In genomic region chr2:236503100-236503499, GRCh38 we compare ENCODE assay signal across 14 cellular contexts.
DNase-seq lines count a peak whose midpoint lies in the region; ATAC-seq, FAIRE-seq and TF ChIP-seq lines count a peak whose summit lies in the region.
"Had no signal": no experiment of that assay in that cellular context is flagged by ENCODE, and none has a peak within 500 bp of the region (broad histone marks: within the 10 kb centered on the region; RNA-seq: fewer than 3 reads in every experiment).

No MANE protein-coding gene starts in this region.

- no peak for FAIRE-seq in HepG2 (lab: Jason Lieb, UNC)

- H4K20me1 ChIP-seq in HepG2 (ENCODE audit: insufficient read depth, low read length) = no peaks in the 10 kb centered on the region
- H4K20me1 ChIP-seq: BLaER1 had no signal

- CTCF ChIA-PET in HepG2 (lab: Yijun Ruan, JAX; ENCODE audit: low intra/inter-chr PET ratio, low total read pairs) = no interaction called here

- no peak for TF ChIP-seq CTCF in HepG2 (CRISPR knock-in tag; IDR thresholded peaks at IDR 0.05)
- no peak for TF ChIP-seq CTCF in right lobe of liver (IDR thresholded peaks at IDR 0.05)
- peak; percentile 22; the same call in 1 of the 2 replicates for TF ChIP-seq CTCF in WERI-Rb-1 (IDR thresholded peaks at IDR 0.05; ENCODE audit: low read depth, low read length)
- no peak for TF ChIP-seq CTCF in gastroesophageal sphincter (IDR thresholded peaks at IDR 0.05)
- TF ChIP-seq CTCF in left lung (IDR thresholded peaks at IDR 0.05) = no peak

- in situ Hi-C loops in HepG2 (cut with HindIII; ENCODE audit: extremely low pct_ligation_motif_present, low pct_unique_long_range_greater_than_20kb) = no loop called here

- no peak for TF ChIP-seq RAD21 in HepG2 (CRISPR knock-in tag; IDR thresholded peaks at IDR 0.05)

- no peak overlapping the region for H3K4me2 ChIP-seq in HepG2 (ENCODE audit: low read depth, low read length)
- H3K4me2 ChIP-seq: BLaER1 had no signal

- H3K36me3 ChIP-seq in HepG2 (replicated peaks in 1 of 2; ENCODE audit: control insufficient read depth in 1 of 2, insufficient read depth in 2 of 2, low read length in 2 of 2) = no peaks in the 10 kb centered on the region
- H3K36me3 ChIP-seq in right lobe of liver = no peaks in the 10 kb centered on the region
- no peaks in the 10 kb centered on the region for H3K36me3 ChIP-seq in WERI-Rb-1
- H3K36me3 ChIP-seq in gastroesophageal sphincter = no peaks in the 10 kb centered on the region
- H3K36me3 ChIP-seq in left lung = no peaks in the 10 kb centered on the region
- H3K36me3 ChIP-seq: BLaER1 had no signal

- H3K4me1 ChIP-seq in HepG2 (ENCODE audit: insufficient read depth, low read length) = no peaks in the 10 kb centered on the region
- peaks cover 0 to 2% (median 0%) of the 10 kb centered on the region in 4 donors for H3K4me1 ChIP-seq in right lobe of liver
- peaks cover 0 to 9% (median 0%) of the 10 kb centered on the region in 3 donors for H3K4me1 ChIP-seq in gastroesophageal sphincter
- H3K4me1 ChIP-seq in left lung = peaks cover 0 to 5% of the 10 kb centered on the region in 2 donors

- DNase-seq in HepG2 (ENCODE audit: low spot score) (no peak), right lobe of liver (no peak), WERI-Rb-1 (no peak), Right ventricle myocardium inferior (ENCODE audit: missing footprints) (no peak), left lung (no peak)
- no peak for DNase-seq in stimulated activated CD8-positive, alpha-beta memory T cell treated with anti-CD3 and anti-CD28 coated beads, Interleukin-4, amount 100 ng/mL, for 48 hours
- DNase-seq: left cardiac atrium, NCI-H1417 treated with DMSO at 0.1 percent for 48 hours, NCI-H748 treated with DMSO at 0.1 percent for 48 hours, nephron progenitor cell had no signal

- H3K79me2 ChIP-seq in HepG2 (ENCODE audit: insufficient read depth, low read length) = no peaks in the 10 kb centered on the region

- no peak overlapping the region for H2AFZ ChIP-seq in HepG2 (ENCODE audit: low read length)

- POLR2A ChIA-PET in HepG2 (lab: Yijun Ruan, JAX) = no interaction called here

- BruUV-seq in HepG2 (replicated peaks; lab: Mats Ljungman, UMichigan) = no TSS peak

- no peak overlapping the region for H3K27ac ChIP-seq in HepG2 (ENCODE audit: extremely low read length, insufficient read depth, low read length)
- H3K27ac ChIP-seq in right lobe of liver = no peak overlapping the region
- H3K27ac ChIP-seq in WERI-Rb-1 = no peak overlapping the region
- no peak overlapping the region for H3K27ac ChIP-seq in gastroesophageal sphincter
- H3K27ac ChIP-seq in left lung = no peak overlapping the region
- H3K27ac ChIP-seq: BLaER1 had no signal

- no peaks in the 10 kb centered on the region for H3K9me3 ChIP-seq in HepG2 (ENCODE audit: low read length)
- H3K9me3 ChIP-seq in right lobe of liver = no peaks in the 10 kb centered on the region
- no peaks in the 10 kb centered on the region for H3K9me3 ChIP-seq in WERI-Rb-1 (ENCODE audit: severe bottlenecking)
- H3K9me3 ChIP-seq in gastroesophageal sphincter = no peaks in the 10 kb centered on the region
- no peaks in the 10 kb centered on the region for H3K9me3 ChIP-seq in left lung

- intact Hi-C loops in HepG2 (cut with micrococcal nuclease; ENCODE audit: unreplicated experiment) (no loop called here), right lobe of liver (cut with DNase I) (no loop called here), Right ventricle myocardium inferior (cut with DNase I) (no loop called here), left lung (cut with DNase I) (no loop called here)

- WGBS in HepG2 (ENCODE audit: low lambda C conversion rate) = 12% methylated on average over 6 of the region's 6 CpGs
- WGBS in right lobe of liver (ENCODE audit: insufficient coverage, low coverage, low lambda C conversion rate, missing lambda C conversion rate) = 63% methylated on average over 1 of the region's 6 CpGs
- WGBS in gastroesophageal sphincter (ENCODE audit: low coverage in 1 of 2), 2 donors = 60 to 100% methylated on average over 1 to 3 of the region's 6 CpGs

- ATAC-seq in HepG2 = peak; percentile 40; the same call in 2 of the 3 replicates
- ATAC-seq in right lobe of liver = no peak
- ATAC-seq in gastroesophageal sphincter = peak; percentile 30
- no peak for ATAC-seq in Right ventricle myocardium inferior
- no peak for ATAC-seq in left lung
- no peak for ATAC-seq in HG03571 (IDR thresholded peaks at IDR 0.05; ENCODE audit: unreplicated experiment)
- ATAC-seq: activated CD4-positive, CD25-positive, alpha-beta regulatory T cell treated with anti-CD3 and anti-CD28 coated beads, Interleukin-2, amount 50 U/mL, for 24 hours had no signal

- TF ChIP-seq POLR2A in HepG2 (IDR thresholded peaks at IDR 0.05; ENCODE audit: insufficient read depth in 1 of 2, low read depth in 2 of 2, low read length in 2 of 2) (no peak), right lobe of liver (IDR thresholded peaks at IDR 0.05) (no peak), gastroesophageal sphincter (IDR thresholded peaks at IDR 0.05) (no peak)

- no peak for TF ChIP-seq EP300 in HepG2 (IDR thresholded peaks at IDR 0.05; ENCODE audit: low read depth in 2 of 2, low read length in 2 of 2)
- TF ChIP-seq EP300 in HepG2 (CRISPR knock-in tag; IDR thresholded peaks at IDR 0.05; ENCODE audit: borderline replicate concordance) = no peak
- TF ChIP-seq EP300 in gastroesophageal sphincter (IDR thresholded peaks at IDR 0.05) = no peak

- H3K27me3 ChIP-seq in HepG2 (ENCODE audit: control insufficient read depth in 1 of 2, insufficient read depth in 2 of 2, low read length in 2 of 2) (peaks cover 0 to 15% of the 10 kb centered on the region in 2 experiments; a peak in 3 of 5 replicates), right lobe of liver (no peaks in the 10 kb centered on the region), WERI-Rb-1 (ENCODE audit: insufficient read depth, low read depth, severe bottlenecking) (no peaks in the 10 kb centered on the region), gastroesophageal sphincter (peaks cover 35% of the 10 kb centered on the region), left lung (peaks cover 12 to 35% of the 10 kb centered on the region in 2 donors)
- H3K27me3 ChIP-seq: BLaER1 had no signal

- H3K4me3 ChIP-seq in HepG2 (replicated peaks in 1 of 3; ENCODE audit: insufficient read depth in 1 of 3, low read depth in 2 of 3, low read length in 3 of 3) = no peak overlapping the region
- no peak overlapping the region for H3K4me3 ChIP-seq in right lobe of liver
- H3K4me3 ChIP-seq in WERI-Rb-1 (ENCODE audit: low read depth, low read length) = no peak overlapping the region
- no peak overlapping the region for H3K4me3 ChIP-seq in gastroesophageal sphincter
- no peak overlapping the region for H3K4me3 ChIP-seq in left lung
- H3K4me3 ChIP-seq: BLaER1 had no signal

- no peak overlapping the region for H3K9ac ChIP-seq in HepG2 (ENCODE audit: insufficient read depth, low read depth, low read length)
- H3K9ac ChIP-seq: BLaER1 had no signal

TF ChIP-seq in HepG2, 621 proteins besides CTCF, POLR2A, EP300 and RAD21 (continues in another document):
- TF ChIP-seq MEF2D (CRISPR knock-in tag; IDR thresholded peaks at IDR 0.05) (no peak), ZNF460 (CRISPR knock-in tag; IDR thresholded peaks at IDR 0.05; ENCODE audit: borderline replicate concordance) (no peak), ZEB1 (IDR thresholded peaks at IDR 0.05; ENCODE audit: insufficient replicate concordance, low read depth) (no peak), IRX3 (CRISPR knock-in tag; IDR thresholded peaks at IDR 0.05; ENCODE audit: borderline replicate concordance, low read depth) (no peak), MED8 (CRISPR knock-in tag; IDR thresholded peaks at IDR 0.05; ENCODE audit: insufficient replicate concordance) (no peak), TBP (CRISPR knock-in tag; IDR thresholded peaks at IDR 0.05) (no peak), KDM3A (CRISPR knock-in tag; IDR thresholded peaks at IDR 0.05; ENCODE audit: low read depth) (no peak), NR2F6 (IDR thresholded peaks at IDR 0.05) (no peak), NR2F6 (CRISPR knock-in tag; IDR thresholded peaks at IDR 0.05) (no peak)
- TF ChIP-seq, protein P1, sequence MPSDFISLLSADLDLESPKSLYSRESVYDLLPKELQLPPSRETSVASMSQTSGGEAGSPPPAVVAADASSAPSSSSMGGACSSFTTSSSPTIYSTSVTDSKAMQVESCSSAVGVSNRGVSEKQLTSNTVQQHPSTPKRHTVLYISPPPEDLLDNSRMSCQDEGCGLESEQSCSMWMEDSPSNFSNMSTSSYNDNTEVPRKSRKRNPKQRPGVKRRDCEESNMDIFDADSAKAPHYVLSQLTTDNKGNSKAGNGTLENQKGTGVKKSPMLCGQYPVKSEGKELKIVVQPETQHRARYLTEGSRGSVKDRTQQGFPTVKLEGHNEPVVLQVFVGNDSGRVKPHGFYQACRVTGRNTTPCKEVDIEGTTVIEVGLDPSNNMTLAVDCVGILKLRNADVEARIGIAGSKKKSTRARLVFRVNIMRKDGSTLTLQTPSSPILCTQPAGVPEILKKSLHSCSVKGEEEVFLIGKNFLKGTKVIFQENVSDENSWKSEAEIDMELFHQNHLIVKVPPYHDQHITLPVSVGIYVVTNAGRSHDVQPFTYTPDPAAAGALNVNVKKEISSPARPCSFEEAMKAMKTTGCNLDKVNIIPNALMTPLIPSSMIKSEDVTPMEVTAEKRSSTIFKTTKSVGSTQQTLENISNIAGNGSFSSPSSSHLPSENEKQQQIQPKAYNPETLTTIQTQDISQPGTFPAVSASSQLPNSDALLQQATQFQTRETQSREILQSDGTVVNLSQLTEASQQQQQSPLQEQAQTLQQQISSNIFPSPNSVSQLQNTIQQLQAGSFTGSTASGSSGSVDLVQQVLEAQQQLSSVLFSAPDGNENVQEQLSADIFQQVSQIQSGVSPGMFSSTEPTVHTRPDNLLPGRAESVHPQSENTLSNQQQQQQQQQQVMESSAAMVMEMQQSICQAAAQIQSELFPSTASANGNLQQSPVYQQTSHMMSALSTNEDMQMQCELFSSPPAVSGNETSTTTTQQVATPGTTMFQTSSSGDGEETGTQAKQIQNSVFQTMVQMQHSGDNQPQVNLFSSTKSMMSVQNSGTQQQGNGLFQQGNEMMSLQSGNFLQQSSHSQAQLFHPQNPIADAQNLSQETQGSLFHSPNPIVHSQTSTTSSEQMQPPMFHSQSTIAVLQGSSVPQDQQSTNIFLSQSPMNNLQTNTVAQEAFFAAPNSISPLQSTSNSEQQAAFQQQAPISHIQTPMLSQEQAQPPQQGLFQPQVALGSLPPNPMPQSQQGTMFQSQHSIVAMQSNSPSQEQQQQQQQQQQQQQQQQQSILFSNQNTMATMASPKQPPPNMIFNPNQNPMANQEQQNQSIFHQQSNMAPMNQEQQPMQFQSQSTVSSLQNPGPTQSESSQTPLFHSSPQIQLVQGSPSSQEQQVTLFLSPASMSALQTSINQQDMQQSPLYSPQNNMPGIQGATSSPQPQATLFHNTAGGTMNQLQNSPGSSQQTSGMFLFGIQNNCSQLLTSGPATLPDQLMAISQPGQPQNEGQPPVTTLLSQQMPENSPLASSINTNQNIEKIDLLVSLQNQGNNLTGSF (CRISPR knock-in tag; IDR thresholded peaks at IDR 0.05) = no peak
- TF ChIP-seq, protein P2, sequence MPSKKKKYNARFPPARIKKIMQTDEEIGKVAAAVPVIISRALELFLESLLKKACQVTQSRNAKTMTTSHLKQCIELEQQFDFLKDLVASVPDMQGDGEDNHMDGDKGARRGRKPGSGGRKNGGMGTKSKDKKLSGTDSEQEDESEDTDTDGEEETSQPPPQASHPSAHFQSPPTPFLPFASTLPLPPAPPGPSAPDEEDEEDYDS (CRISPR knock-in tag; IDR thresholded peaks at IDR 0.05) = no peak

Comparison
In these comparisons a context has a peak if more than half of its experiments do, and no peak if none do; other contexts are left out.
1. ATAC-seq: peak in HepG2 (single experiment) and gastroesophageal sphincter (single experiment); none in right lobe of liver (0 of 4), Right ventricle myocardium inferior (single experiment), left lung (single experiment) and HG03571 (single experiment).